In genomic region chr4:168488800-168489404, GRCh38 we compare ENCODE assay signal across 23 cellular contexts. TPM values are rescaled to one million over a fixed set of nuclear protein-coding genes. Genes with fewer than 3 reads are reported as not detected.
DNase-seq lines count a peak whose midpoint lies in the region; ATAC-seq, FAIRE-seq and TF ChIP-seq lines count a peak whose summit lies in the region.
"Had no signal": no experiment of that assay in that cellular context is flagged by ENCODE, and none has a peak within 500 bp of the region (broad histone marks: within the 10 kb centered on the region; RNA-seq: fewer than 3 reads in every experiment).

No MANE protein-coding gene starts in this region.

- POLR2A ChIA-PET in A549 (lab: Yijun Ruan, JAX) (interaction anchor here (0.9 kb wide), 1 partner anchor 9 kb away, joined by 3 read pairs; no protein-coding TSS in a partner anchor), WTC11 (lab: Charles Lee) (no interaction called here)
- POLR2A ChIA-PET in CD4-positive, alpha-beta T cell (lab: Charles Lee), result no interaction called here

- no peak for FAIRE-seq in A549 (lab: Jason Lieb, UNC)
- FAIRE-seq: H54 had no signal

- 7% methylated on average over 5 of the region's 5 CpGs for WGBS in A549 (ENCODE audit: missing lambda C conversion rate)

- H3K27ac Mint-ChIP-seq in chondrocyte (ENCODE audit: unreplicated experiment), result peak overlapping the region; percentile 55
- H3K27ac Mint-ChIP-seq in nephron, result peak overlapping the region; percentile 47 to 66 (median 47)
- H3K27ac Mint-ChIP-seq in WTC11, result no peak overlapping the region
- no peak overlapping the region for H3K27ac Mint-ChIP-seq in CD4-positive, alpha-beta T cell
- H3K27ac Mint-ChIP-seq: activated naive CD8-positive, alpha-beta T cell treated with anti-CD3 and anti-CD28 coated beads, Interleukin-2, amount 50 U/mL, for 24 hours; B cell; natural killer cell had no signal

- intact Hi-C loops in CD4-positive, alpha-beta T cell (cut with DNase I, micrococcal nuclease), result loop anchor here in 1 of 2 experiments (10.0 kb wide), 2 partner anchors 1266 to 1536 kb away; partner anchors contain the start of genes HPF1 and MFAP3L

- H3K4me2 ChIP-seq in A549, result peak overlapping the region; percentile 98

- no peak for TF ChIP-seq RAD21 in A549 (conservative IDR thresholded peaks at IDR 0.05 in 1 of 2, IDR thresholded peaks at IDR 0.05 in 1 of 2)

- in situ Hi-C loops in KBM-7 (cut with MboI; ENCODE audit: low pct_unique_long_range_greater_than_20kb, low sequenced_read_pairs), result no loop called here

- H3K27ac ChIP-seq in A549, result peak overlapping the region; percentile 92 to 98
- H3K27ac ChIP-seq in CD4-positive, alpha-beta T cell (ENCODE audit: low read depth, low read length), result no peak overlapping the region
- H3K27ac ChIP-seq: sigmoid colon, upper lobe of left lung had no signal

- no peak for ATAC-seq in A549
- ATAC-seq in WTC11, result no peak
- no peak for ATAC-seq in CD4-positive, alpha-beta T cell (ENCODE audit: poor library complexity)
- ATAC-seq: activated naive CD8-positive, alpha-beta T cell treated with anti-CD3 and anti-CD28 coated beads, Interleukin-2, amount 50 U/mL, for 24 hours; natural killer cell had no signal

- no peak for TF ChIP-seq CTCF in A549 (IDR thresholded peaks at IDR 0.05)
- no peak for TF ChIP-seq CTCF in chondrocyte (IDR thresholded peaks at IDR 0.05)
- TF ChIP-seq CTCF in nephron (IDR thresholded peaks at IDR 0.05; ENCODE audit: unreplicated experiment in 3 of 3), result no peak
- TF ChIP-seq CTCF in WTC11 (IDR thresholded peaks at IDR 0.05), result no peak
- TF ChIP-seq CTCF in CD4-positive, alpha-beta T cell (IDR thresholded peaks at IDR 0.05), result no peak

- H3K4me3 Mint-ChIP-seq in chondrocyte (ENCODE audit: unreplicated experiment), result no peak overlapping the region
- H3K4me3 Mint-ChIP-seq in nephron, result peak overlapping the region in 1 of 3 experiments; percentile 34
- no peak overlapping the region for H3K4me3 Mint-ChIP-seq in WTC11
- no peak overlapping the region for H3K4me3 Mint-ChIP-seq in CD4-positive, alpha-beta T cell
- H3K4me3 Mint-ChIP-seq: activated naive CD8-positive, alpha-beta T cell treated with anti-CD3 and anti-CD28 coated beads, Interleukin-2, amount 50 U/mL, for 24 hours; B cell; natural killer cell had no signal

- peaks cover 34% of the 10 kb centered on the region for H3K4me1 ChIP-seq in A549
- H3K4me1 ChIP-seq: sigmoid colon, upper lobe of left lung had no signal

- H3K27me3 ChIP-seq in CD4-positive, alpha-beta T cell (ENCODE audit: control insufficient read depth, insufficient read depth, low read length), result no peaks in the 10 kb centered on the region
- H3K27me3 ChIP-seq: sigmoid colon, upper lobe of left lung had no signal

- CTCF ChIA-PET in A549 (lab: Yijun Ruan, JAX), result interaction anchor here (1.3 kb wide), 1 partner anchor 171 kb away, joined by 3 read pairs; no protein-coding TSS in a partner anchor
- CTCF ChIA-PET in WTC11 (lab: Charles Lee), result no interaction called here
- CTCF ChIA-PET in CD4-positive, alpha-beta T cell (lab: Charles Lee), result no interaction called here

- peaks cover 21% of the 10 kb centered on the region for H3K4me1 Mint-ChIP-seq in chondrocyte (ENCODE audit: low read depth)
- peaks cover 38% of the 10 kb centered on the region for H3K4me1 Mint-ChIP-seq in nephron
- H3K4me1 Mint-ChIP-seq in WTC11, result no peaks in the 10 kb centered on the region
- peaks cover 8% of the 10 kb centered on the region for H3K4me1 Mint-ChIP-seq in CD4-positive, alpha-beta T cell (ENCODE audit: low read depth)
- H3K4me1 Mint-ChIP-seq: B cell, natural killer cell had no signal

- DNase-seq in A549 (ENCODE audit: low read depth in 1 of 2, low spot score in 1 of 2) (no peak), KBM-7 (peak; percentile 21), chondrocyte (ENCODE audit: low spot score) (no peak), WTC11 (ENCODE audit: low spot score) (no peak), NCI-H1436 treated with DMSO at 0.1 percent for 48 hours (lab: John Stamatoyannopoulos, UW) (no peak), NCI-H1930 (lab: John Stamatoyannopoulos, UW) (no peak)
- no peak for DNase-seq in CD4-positive, alpha-beta T cell
- DNase-seq: activated CD4-positive, alpha-beta T cell treated with anti-CD3 and anti-CD28 coated beads for 1 hour; activated gamma-delta T cell treated with Interleukin-2 at 50 U/mL for 16 hours; activated naive CD8-positive, alpha-beta T cell treated with anti-CD3 and anti-CD28 coated beads, Interleukin-2, amount 50 U/mL, for 24 hours; cerebellar nuclear complex; COR-L47; mesendoderm; natural killer cell; NCI-H1417; NCI-H2107; NCI-H446; sigmoid colon; SW 1271; upper lobe of left lung had no signal

- no peaks in the 10 kb centered on the region for H3K9me3 Mint-ChIP-seq in chondrocyte (ENCODE audit: low read depth)
- no peaks in the 10 kb centered on the region for H3K9me3 Mint-ChIP-seq in nephron
- H3K9me3 Mint-ChIP-seq in WTC11, result peaks cover 6% of the 10 kb centered on the region
- H3K9me3 Mint-ChIP-seq in CD4-positive, alpha-beta T cell, result no peaks in the 10 kb centered on the region
- H3K9me3 Mint-ChIP-seq: activated naive CD8-positive, alpha-beta T cell treated with anti-CD3 and anti-CD28 coated beads, Interleukin-2, amount 50 U/mL, for 24 hours; natural killer cell had no signal

- no peak for TF ChIP-seq EP300 in A549 (IDR thresholded peaks at IDR 0.05)

- H3K9me3 ChIP-seq in A549, result no peaks in the 10 kb centered on the region; the same call in 2 of the 3 replicates
- H3K9me3 ChIP-seq in CD4-positive, alpha-beta T cell (ENCODE audit: control insufficient read depth, low read length), result no peaks in the 10 kb centered on the region
- H3K9me3 ChIP-seq: sigmoid colon, upper lobe of left lung had no signal

- H3K27me3 Mint-ChIP-seq in chondrocyte (ENCODE audit: low read depth) (no peaks in the 10 kb centered on the region), nephron (ENCODE audit: low read depth) (peaks cover 3% of the 10 kb centered on the region), WTC11 (ENCODE audit: low read depth) (no peaks in the 10 kb centered on the region)
- peaks cover 20% of the 10 kb centered on the region for H3K27me3 Mint-ChIP-seq in CD4-positive, alpha-beta T cell
- H3K27me3 Mint-ChIP-seq: activated naive CD8-positive, alpha-beta T cell treated with anti-CD3 and anti-CD28 coated beads, Interleukin-2, amount 50 U/mL, for 24 hours had no signal

- H3K36me3 Mint-ChIP-seq in chondrocyte (ENCODE audit: low read depth), result no peaks in the 10 kb centered on the region
- no peaks in the 10 kb centered on the region for H3K36me3 Mint-ChIP-seq in nephron (ENCODE audit: low read depth)
- H3K36me3 Mint-ChIP-seq in WTC11, result 0 out of 2 replicates have a peak, but pooled peaks cover 3% of the 10 kb centered on the region
- no peaks in the 10 kb centered on the region for H3K36me3 Mint-ChIP-seq in CD4-positive, alpha-beta T cell (ENCODE audit: low read depth)
- H3K36me3 Mint-ChIP-seq: natural killer cell had no signal

- TF ChIP-seq POLR2A in A549 (IDR thresholded peaks at IDR 0.05; ENCODE audit: low read length), result no peak

- H3K4me3 ChIP-seq in A549, result peak overlapping the region; percentile 47
- H3K4me3 ChIP-seq: sigmoid colon, upper lobe of left lung had no signal

TF ChIP-seq in A549, 52 proteins besides CTCF, POLR2A, EP300 and RAD21 (continues in another document):
- TF ChIP-seq HMGXB4 (CRISPR knock-in tag; IDR thresholded peaks at IDR 0.05; ENCODE audit: borderline replicate concordance), result no peak
- no peak for TF ChIP-seq NFE2L2 (conservative IDR thresholded peaks at IDR 0.05; ENCODE audit: low read length)

RNA-seq across cellular contexts. Expression of gene PALLD, which starts 8.0 kb away (rescaled TPM):
- polyA plus RNA-seq in A549 (2011; rRNA removed), result 88.8 and 99.3 TPM in 2 replicates
- 46.5 and 60.1 TPM in 2 replicates for polyA plus RNA-seq in A549 (2012; cell fraction: cytosol; rRNA removed)
- polyA plus RNA-seq in A549 (2012; cell fraction: nucleus; rRNA removed), result 58.7 and 75.0 TPM in 2 replicates
- 113 to 134 TPM (median 123 TPM) in 3 replicates for polyA plus RNA-seq in A549 (2017; fragmentation: RNase III; extraction: RNeasy Plus Mini Kit Qiagen cat#74134 plus additional on column Dnase treatment)
- 94.3 and 135 TPM in 2 replicates for polyA minus RNA-seq in A549 (2011; rRNA and poly(A)+ RNA removed)
- total RNA-seq in chondrocyte, result 886 to 1,317 TPM (median 900 TPM) in 3 replicates
- 19.7 to 23.7 TPM (median 20.8 TPM) in 3 replicates for total RNA-seq in WTC11 (2021)
- under 1 TPM; 0.49 to 0.78 TPM for total RNA-seq in CD4-positive, alpha-beta T cell

RNA-seq across cellular contexts. Expression of gene DDX60L, which starts 8.6 kb away (rescaled TPM):
- 15.4 and 20.5 TPM in 2 replicates for polyA plus RNA-seq in A549 (2011; rRNA removed)
- polyA plus RNA-seq in A549 (2012; cell fraction: cytosol; rRNA removed), result 3.8 and 4.5 TPM in 2 replicates
- 3.9 and 8.1 TPM in 2 replicates for polyA plus RNA-seq in A549 (2012; cell fraction: nucleus; rRNA removed)
- polyA plus RNA-seq in A549 (2017; fragmentation: RNase III; extraction: RNeasy Plus Mini Kit Qiagen cat#74134 plus additional on column Dnase treatment), result 11.1 to 12.2 TPM (median 12.0 TPM) in 3 replicates
- 13.0 and 23.2 TPM in 2 replicates for polyA minus RNA-seq in A549 (2011; rRNA and poly(A)+ RNA removed)
- 4.2 to 7.5 TPM (median 4.9 TPM) in 3 replicates for total RNA-seq in chondrocyte
- 1.9 to 3.5 TPM (median 2.3 TPM) in 3 replicates for total RNA-seq in WTC11 (2021)
- 10 to 100 TPM; 29.3 to 29.6 TPM for total RNA-seq in CD4-positive, alpha-beta T cell

Comparison
In these comparisons a context has a peak if more than half of its experiments do, and no peak if none do; other contexts are left out.
1. H3K27ac Mint-ChIP-seq: peak in chondrocyte (single experiment) and nephron (3 of 3); none in WTC11 (single experiment) and CD4-positive, alpha-beta T cell (single experiment).
2. RNA of gene PALLD, which starts 8.0 kb away (total RNA-seq): 886 to 1,317 TPM in chondrocyte; 19.7 to 23.7 TPM in WTC11 and 0.49 to 0.78 TPM in CD4-positive, alpha-beta T cell; every median in the first group is over 10 times any median in the second.